ENCODE assay signal across 1 cellular context in the genomic region with DNA sequence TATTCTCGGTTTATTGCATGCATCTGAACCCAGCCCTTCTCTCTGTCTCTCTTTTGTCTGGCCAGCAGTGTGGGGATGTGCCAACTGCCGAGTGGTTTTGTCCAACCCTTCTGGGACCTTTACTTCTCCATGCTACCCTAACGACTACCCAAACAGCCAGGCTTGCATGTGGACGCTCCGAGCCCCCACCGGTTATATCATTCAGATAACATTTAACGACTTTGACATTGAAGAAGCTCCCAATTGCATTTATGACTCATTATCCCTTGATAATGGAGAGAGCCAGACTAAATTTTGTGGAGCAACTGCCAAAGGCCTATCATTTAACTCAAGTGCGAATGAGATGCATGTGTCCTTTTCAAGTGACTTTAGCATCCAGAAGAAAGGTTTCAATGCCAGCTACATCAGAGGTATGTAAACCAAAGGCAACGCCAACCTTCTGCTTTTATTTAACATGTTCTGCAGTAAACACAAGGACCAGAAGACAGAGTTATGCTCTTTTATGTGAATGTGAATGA.
TF ChIP-seq lines count a peak whose summit lies in the region.

No MANE protein-coding gene starts in this region.

TF ChIP-seq in HEK293, 187 proteins besides CTCF, POLR2A, EP300 and RAD21 (continued from another document):
- TF ChIP-seq, protein P1, sequence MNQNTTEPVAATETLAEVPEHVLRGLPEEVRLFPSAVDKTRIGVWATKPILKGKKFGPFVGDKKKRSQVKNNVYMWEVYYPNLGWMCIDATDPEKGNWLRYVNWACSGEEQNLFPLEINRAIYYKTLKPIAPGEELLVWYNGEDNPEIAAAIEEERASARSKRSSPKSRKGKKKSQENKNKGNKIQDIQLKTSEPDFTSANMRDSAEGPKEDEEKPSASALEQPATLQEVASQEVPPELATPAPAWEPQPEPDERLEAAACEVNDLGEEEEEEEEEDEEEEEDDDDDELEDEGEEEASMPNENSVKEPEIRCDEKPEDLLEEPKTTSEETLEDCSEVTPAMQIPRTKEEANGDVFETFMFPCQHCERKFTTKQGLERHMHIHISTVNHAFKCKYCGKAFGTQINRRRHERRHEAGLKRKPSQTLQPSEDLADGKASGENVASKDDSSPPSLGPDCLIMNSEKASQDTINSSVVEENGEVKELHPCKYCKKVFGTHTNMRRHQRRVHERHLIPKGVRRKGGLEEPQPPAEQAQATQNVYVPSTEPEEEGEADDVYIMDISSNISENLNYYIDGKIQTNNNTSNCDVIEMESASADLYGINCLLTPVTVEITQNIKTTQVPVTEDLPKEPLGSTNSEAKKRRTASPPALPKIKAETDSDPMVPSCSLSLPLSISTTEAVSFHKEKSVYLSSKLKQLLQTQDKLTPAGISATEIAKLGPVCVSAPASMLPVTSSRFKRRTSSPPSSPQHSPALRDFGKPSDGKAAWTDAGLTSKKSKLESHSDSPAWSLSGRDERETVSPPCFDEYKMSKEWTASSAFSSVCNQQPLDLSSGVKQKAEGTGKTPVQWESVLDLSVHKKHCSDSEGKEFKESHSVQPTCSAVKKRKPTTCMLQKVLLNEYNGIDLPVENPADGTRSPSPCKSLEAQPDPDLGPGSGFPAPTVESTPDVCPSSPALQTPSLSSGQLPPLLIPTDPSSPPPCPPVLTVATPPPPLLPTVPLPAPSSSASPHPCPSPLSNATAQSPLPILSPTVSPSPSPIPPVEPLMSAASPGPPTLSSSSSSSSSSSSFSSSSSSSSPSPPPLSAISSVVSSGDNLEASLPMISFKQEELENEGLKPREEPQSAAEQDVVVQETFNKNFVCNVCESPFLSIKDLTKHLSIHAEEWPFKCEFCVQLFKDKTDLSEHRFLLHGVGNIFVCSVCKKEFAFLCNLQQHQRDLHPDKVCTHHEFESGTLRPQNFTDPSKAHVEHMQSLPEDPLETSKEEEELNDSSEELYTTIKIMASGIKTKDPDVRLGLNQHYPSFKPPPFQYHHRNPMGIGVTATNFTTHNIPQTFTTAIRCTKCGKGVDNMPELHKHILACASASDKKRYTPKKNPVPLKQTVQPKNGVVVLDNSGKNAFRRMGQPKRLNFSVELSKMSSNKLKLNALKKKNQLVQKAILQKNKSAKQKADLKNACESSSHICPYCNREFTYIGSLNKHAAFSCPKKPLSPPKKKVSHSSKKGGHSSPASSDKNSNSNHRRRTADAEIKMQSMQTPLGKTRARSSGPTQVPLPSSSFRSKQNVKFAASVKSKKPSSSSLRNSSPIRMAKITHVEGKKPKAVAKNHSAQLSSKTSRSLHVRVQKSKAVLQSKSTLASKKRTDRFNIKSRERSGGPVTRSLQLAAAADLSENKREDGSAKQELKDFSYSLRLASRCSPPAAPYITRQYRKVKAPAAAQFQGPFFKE (tag by site-specific recombination; IDR thresholded peaks at IDR 0.05; ENCODE audit: borderline replicate concordance), result no peak
- TF ChIP-seq, protein P2, sequence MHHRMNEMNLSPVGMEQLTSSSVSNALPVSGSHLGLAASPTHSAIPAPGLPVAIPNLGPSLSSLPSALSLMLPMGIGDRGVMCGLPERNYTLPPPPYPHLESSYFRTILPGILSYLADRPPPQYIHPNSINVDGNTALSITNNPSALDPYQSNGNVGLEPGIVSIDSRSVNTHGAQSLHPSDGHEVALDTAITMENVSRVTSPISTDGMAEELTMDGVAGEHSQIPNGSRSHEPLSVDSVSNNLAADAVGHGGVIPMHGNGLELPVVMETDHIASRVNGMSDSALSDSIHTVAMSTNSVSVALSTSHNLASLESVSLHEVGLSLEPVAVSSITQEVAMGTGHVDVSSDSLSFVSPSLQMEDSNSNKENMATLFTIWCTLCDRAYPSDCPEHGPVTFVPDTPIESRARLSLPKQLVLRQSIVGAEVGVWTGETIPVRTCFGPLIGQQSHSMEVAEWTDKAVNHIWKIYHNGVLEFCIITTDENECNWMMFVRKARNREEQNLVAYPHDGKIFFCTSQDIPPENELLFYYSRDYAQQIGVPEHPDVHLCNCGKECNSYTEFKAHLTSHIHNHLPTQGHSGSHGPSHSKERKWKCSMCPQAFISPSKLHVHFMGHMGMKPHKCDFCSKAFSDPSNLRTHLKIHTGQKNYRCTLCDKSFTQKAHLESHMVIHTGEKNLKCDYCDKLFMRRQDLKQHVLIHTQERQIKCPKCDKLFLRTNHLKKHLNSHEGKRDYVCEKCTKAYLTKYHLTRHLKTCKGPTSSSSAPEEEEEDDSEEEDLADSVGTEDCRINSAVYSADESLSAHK (tag by site-specific recombination; IDR thresholded peaks at IDR 0.05), result peak; percentile 47; the same call in 1 of the 2 replicates
- TF ChIP-seq MZF1 (tag by site-specific recombination; IDR thresholded peaks at IDR 0.05; ENCODE audit: borderline replicate concordance) (0 out of 2 replicates have a peak, but pooled peaks have one; percentile 14), MEIS1 (CRISPR knock-in tag; IDR thresholded peaks at IDR 0.05; ENCODE audit: borderline replicate concordance) (no peak), GLIS1 (tag by site-specific recombination; IDR thresholded peaks at IDR 0.05) (no peak), ZNF610 (tag by site-specific recombination; IDR thresholded peaks at IDR 0.05; ENCODE audit: borderline replicate concordance) (no peak), ZNF266 (tag by site-specific recombination; IDR thresholded peaks at IDR 0.05; ENCODE audit: low read depth) (no peak)
- TF ChIP-seq, protein P3, sequence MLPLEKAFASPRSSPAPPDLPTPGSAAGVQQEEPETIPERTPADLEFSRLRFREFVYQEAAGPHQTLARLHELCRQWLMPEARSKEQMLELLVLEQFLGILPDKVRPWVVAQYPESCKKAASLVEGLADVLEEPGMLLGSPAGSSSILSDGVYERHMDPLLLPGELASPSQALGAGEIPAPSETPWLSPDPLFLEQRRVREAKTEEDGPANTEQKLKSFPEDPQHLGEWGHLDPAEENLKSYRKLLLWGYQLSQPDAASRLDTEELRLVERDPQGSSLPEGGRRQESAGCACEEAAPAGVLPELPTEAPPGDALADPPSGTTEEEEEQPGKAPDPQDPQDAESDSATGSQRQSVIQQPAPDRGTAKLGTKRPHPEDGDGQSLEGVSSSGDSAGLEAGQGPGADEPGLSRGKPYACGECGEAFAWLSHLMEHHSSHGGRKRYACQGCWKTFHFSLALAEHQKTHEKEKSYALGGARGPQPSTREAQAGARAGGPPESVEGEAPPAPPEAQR (tag by site-specific recombination; IDR thresholded peaks at IDR 0.05), result no peak
- TF ChIP-seq, protein P4, sequence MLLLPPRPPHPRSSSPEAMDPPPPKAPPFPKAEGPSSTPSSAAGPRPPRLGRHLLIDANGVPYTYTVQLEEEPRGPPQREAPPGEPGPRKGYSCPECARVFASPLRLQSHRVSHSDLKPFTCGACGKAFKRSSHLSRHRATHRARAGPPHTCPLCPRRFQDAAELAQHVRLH (tag by site-specific recombination; IDR thresholded peaks at IDR 0.05), result peak; percentile 80; the same call in 1 of the 2 replicates
- TF ChIP-seq, protein P5, sequence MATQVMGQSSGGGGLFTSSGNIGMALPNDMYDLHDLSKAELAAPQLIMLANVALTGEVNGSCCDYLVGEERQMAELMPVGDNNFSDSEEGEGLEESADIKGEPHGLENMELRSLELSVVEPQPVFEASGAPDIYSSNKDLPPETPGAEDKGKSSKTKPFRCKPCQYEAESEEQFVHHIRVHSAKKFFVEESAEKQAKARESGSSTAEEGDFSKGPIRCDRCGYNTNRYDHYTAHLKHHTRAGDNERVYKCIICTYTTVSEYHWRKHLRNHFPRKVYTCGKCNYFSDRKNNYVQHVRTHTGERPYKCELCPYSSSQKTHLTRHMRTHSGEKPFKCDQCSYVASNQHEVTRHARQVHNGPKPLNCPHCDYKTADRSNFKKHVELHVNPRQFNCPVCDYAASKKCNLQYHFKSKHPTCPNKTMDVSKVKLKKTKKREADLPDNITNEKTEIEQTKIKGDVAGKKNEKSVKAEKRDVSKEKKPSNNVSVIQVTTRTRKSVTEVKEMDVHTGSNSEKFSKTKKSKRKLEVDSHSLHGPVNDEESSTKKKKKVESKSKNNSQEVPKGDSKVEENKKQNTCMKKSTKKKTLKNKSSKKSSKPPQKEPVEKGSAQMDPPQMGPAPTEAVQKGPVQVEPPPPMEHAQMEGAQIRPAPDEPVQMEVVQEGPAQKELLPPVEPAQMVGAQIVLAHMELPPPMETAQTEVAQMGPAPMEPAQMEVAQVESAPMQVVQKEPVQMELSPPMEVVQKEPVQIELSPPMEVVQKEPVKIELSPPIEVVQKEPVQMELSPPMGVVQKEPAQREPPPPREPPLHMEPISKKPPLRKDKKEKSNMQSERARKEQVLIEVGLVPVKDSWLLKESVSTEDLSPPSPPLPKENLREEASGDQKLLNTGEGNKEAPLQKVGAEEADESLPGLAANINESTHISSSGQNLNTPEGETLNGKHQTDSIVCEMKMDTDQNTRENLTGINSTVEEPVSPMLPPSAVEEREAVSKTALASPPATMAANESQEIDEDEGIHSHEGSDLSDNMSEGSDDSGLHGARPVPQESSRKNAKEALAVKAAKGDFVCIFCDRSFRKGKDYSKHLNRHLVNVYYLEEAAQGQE (tag by site-specific recombination; IDR thresholded peaks at IDR 0.05), result no peak
- TF ChIP-seq, protein P6, sequence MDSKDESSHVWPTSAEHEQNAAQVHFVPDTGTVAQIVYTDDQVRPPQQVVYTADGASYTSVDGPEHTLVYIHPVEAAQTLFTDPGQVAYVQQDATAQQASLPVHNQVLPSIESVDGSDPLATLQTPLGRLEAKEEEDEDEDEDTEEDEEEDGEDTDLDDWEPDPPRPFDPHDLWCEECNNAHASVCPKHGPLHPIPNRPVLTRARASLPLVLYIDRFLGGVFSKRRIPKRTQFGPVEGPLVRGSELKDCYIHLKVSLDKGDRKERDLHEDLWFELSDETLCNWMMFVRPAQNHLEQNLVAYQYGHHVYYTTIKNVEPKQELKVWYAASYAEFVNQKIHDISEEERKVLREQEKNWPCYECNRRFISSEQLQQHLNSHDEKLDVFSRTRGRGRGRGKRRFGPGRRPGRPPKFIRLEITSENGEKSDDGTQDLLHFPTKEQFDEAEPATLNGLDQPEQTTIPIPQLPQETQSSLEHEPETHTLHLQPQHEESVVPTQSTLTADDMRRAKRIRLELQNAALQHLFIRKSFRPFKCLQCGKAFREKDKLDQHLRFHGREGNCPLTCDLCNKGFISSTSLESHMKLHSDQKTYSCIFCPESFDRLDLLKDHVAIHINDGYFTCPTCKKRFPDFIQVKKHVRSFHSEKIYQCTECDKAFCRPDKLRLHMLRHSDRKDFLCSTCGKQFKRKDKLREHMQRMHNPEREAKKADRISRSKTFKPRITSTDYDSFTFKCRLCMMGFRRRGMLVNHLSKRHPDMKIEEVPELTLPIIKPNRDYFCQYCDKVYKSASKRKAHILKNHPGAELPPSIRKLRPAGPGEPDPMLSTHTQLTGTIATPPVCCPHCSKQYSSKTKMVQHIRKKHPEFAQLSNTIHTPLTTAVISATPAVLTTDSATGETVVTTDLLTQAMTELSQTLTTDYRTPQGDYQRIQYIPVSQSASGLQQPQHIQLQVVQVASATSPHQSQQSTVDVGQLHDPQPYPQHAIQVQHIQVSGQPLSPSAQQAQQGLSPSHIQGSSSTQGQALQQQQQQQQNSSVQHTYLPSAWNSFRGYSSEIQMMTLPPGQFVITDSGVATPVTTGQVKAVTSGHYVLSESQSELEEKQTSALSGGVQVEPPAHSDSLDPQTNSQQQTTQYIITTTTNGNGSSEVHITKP (tag by site-specific recombination; IDR thresholded peaks at IDR 0.05), result peak; percentile 85
